In the genomic region with DNA sequence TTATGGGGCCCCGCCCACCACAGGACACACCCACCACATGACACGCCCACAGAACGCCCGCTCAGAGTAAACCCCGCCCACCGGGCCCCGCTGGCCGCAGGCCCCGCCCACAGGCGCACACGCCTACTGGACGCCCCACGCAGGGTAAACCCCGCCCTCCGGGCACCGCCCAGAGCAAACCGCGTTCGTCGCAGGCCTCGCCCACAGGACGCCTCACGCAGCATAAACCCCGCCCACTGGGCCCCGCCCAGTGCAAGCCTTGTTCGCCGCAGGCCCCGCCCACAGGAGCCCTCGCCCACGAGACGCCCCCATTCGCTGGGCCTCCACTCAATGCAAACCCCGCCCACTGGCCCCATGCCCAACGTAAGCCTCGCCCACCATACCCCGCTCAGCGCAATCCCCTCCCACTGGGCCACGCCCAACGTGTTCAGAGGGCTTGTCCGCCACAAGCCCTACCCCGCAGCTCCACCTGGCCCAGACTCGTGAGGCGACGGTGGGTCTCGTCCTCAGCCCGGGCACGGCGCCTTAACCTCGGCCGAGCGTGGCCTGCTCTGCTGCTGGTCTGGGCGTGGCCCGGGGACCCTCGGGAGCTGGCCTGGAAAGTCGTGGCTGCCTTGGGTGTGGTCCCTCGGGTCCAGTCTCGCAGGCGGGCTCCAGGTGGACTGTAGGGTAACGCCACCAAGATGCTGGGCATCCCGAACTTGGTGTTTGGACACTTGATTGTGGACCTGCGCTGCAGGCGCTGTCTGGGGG, we compare ENCODE assay signal across 8 cellular contexts. TPM values are rescaled to one million over a fixed set of nuclear protein-coding genes. Genes with fewer than 3 reads are reported as not detected.
DNase-seq lines count a peak whose midpoint lies in the region; ATAC-seq and TF ChIP-seq lines count a peak whose summit lies in the region.

No MANE protein-coding gene starts in this region.

- intact Hi-C loops in right cardiac atrium (cut with DNase I) (no loop called here), uterus (cut with DNase I; ENCODE audit: low total_unique reads) (no loop called here)

- H3K4me1 ChIP-seq in right cardiac atrium (ENCODE audit: control insufficient read depth, insufficient read depth, low read length) (no peaks in the 10 kb centered on the region), uterus (peaks cover 0 to 14% of the 10 kb centered on the region in 2 donors)

- no peaks in the 10 kb centered on the region for H3K9me3 ChIP-seq in right cardiac atrium (ENCODE audit: control insufficient read depth, low read length)
- no peaks in the 10 kb centered on the region for H3K9me3 ChIP-seq in uterus

- peak overlapping the region; percentile 40 for H3K4me3 ChIP-seq in right cardiac atrium (ENCODE audit: low read length)
- peak overlapping the region in 1 of 2 donors; percentile 57 for H3K4me3 ChIP-seq in uterus

- no peak overlapping the region for H3K27ac ChIP-seq in right cardiac atrium (ENCODE audit: low read length)
- peak overlapping the region in 1 of 2 donors; percentile 72 for H3K27ac ChIP-seq in uterus

- no peaks in the 10 kb centered on the region for H3K36me3 Mint-ChIP-seq in T-helper 1 cell treated with Interleukin-12 subunit alpha and Interleukin-12 subunit beta and Interleukin-4 antibody, amounts not matched to agents 30 μg/mL and 1 μg/mL, for 36 hours (ENCODE audit: low read depth)

- TF ChIP-seq CTCF in uterus (IDR thresholded peaks at IDR 0.05), result no peak

- H3K4me3 Mint-ChIP-seq in T-helper 1 cell treated with Interleukin-12 subunit alpha and Interleukin-12 subunit beta and Interleukin-4 antibody, amounts not matched to agents 30 μg/mL and 1 μg/mL, for 36 hours, result peak overlapping the region; percentile 63

- DNase-seq in NCI-H1436 treated with DMSO at 0.1 percent for 48 hours (lab: John Stamatoyannopoulos, UW), result peak; percentile 90
- DNase-seq in amygdala (lab: John Stamatoyannopoulos, UW), result peak in 55 of 56 donors; percentile 44 to 99 (median 87)
- peak; percentile 100 for DNase-seq in right cardiac atrium
- DNase-seq in pulmonary artery endothelial cell (ENCODE audit: low read depth, low spot score), result peak; percentile 84
- DNase-seq in uterus, result peak; percentile 97 to 98

- peak overlapping the region; percentile 74 for H3K27ac Mint-ChIP-seq in T-helper 1 cell treated with Interleukin-12 subunit alpha and Interleukin-12 subunit beta and Interleukin-4 antibody, amounts not matched to agents 30 μg/mL and 1 μg/mL, for 36 hours

- H3K27me3 ChIP-seq in right cardiac atrium (ENCODE audit: control insufficient read depth, insufficient read depth) (no peaks in the 10 kb centered on the region), uterus (no peaks in the 10 kb centered on the region)

- WGBS in right cardiac atrium, result 10% methylated on average over 62 of the region's 62 CpGs

- no peaks in the 10 kb centered on the region for H3K9me3 Mint-ChIP-seq in T-helper 1 cell treated with Interleukin-12 subunit alpha and Interleukin-12 subunit beta and Interleukin-4 antibody, amounts not matched to agents 30 μg/mL and 1 μg/mL, for 36 hours

- no peaks in the 10 kb centered on the region for H3K27me3 Mint-ChIP-seq in T-helper 1 cell treated with Interleukin-12 subunit alpha and Interleukin-12 subunit beta and Interleukin-4 antibody, amounts not matched to agents 30 μg/mL and 1 μg/mL, for 36 hours (ENCODE audit: low read depth)

- H3K4me1 Mint-ChIP-seq in T-helper 1 cell treated with Interleukin-12 subunit alpha and Interleukin-12 subunit beta and Interleukin-4 antibody, amounts not matched to agents 30 μg/mL and 1 μg/mL, for 36 hours (ENCODE audit: low read depth), result no peaks in the 10 kb centered on the region

- no peaks in the 10 kb centered on the region for H3K36me3 ChIP-seq in uterus

- TF ChIP-seq POLR2A in GM15510 (IDR thresholded peaks at IDR 0.05; ENCODE audit: borderline replicate concordance, extremely low read depth, insufficient read length) (peak; percentile 26), uterus (IDR thresholded peaks at IDR 0.05) (peak in 1 of 2 donors; percentile 25)

- ATAC-seq in HG02852 (IDR thresholded peaks at IDR 0.05; ENCODE audit: unreplicated experiment) (peak; percentile 81), right cardiac atrium (peak; percentile 90 to 91)

RNA-seq across cellular contexts. Expression of a gene that starts 0.4 kb away (rescaled TPM):
- total RNA-seq in right cardiac atrium (under 1 TPM; 0.34 to 0.89 (median 0.59) TPM), pulmonary artery endothelial cell (0.26 and 0.42 TPM in 2 replicates), uterus (1 to 10 TPM in 1 of 4 donors, not detected in 3; 1.7 TPM)
- polyA plus RNA-seq in right cardiac atrium, result 1.9 TPM

RNA-seq across cellular contexts. Expression of a gene that starts 4.4 kb away (rescaled TPM):
- total RNA-seq in right cardiac atrium, result under 1 TPM in 2 of 4 donors, not detected in 2; 0.24 to 0.36 TPM
- polyA plus RNA-seq in right cardiac atrium, result 0.18 TPM
- total RNA-seq in pulmonary artery endothelial cell, result 0.14 TPM in 1 of 2 replicates, not detected in the other
- total RNA-seq in uterus, result under 1 TPM in 1 of 4 donors, not detected in 3; 0.58 TPM

RNA-seq across cellular contexts. Expression of a gene that starts 28.6 kb away (rescaled TPM):
- total RNA-seq in right cardiac atrium (100 to 1,000 TPM; 152 to 205 (median 174) TPM), pulmonary artery endothelial cell (99.8 and 110 TPM in 2 replicates), uterus (100 to 1,000 TPM in 2 of 4 donors, 10 to 100 TPM in 2; 50.2 to 320 (median 104) TPM)
- polyA plus RNA-seq in right cardiac atrium, result 73.7 TPM
